ENCODE assay signal across 10 cellular contexts in genomic region chr22:26636296-26636695, GRCh38. TPM values are rescaled to one million over a fixed set of nuclear protein-coding genes. Genes with fewer than 3 reads are reported as not detected.
"Had no signal": no experiment of that assay in that cellular context is flagged by ENCODE, and none has a peak within 500 bp of the region (broad histone marks: within the 10 kb centered on the region; RNA-seq: fewer than 3 reads in every experiment).

No MANE protein-coding gene starts in this region.

- H3K4me3 Mint-ChIP-seq: GM23338, IgD-negative memory B cell had no signal

- ATAC-seq: GM23338, HCT116, HepG2 had no signal

- H3K36me3 ChIP-seq: HAP-1 had no signal

- H3K4me3 ChIP-seq: GM23338, HAP-1 had no signal

- DNase-seq: H7, KG1 had no signal

- H3K27ac ChIP-seq: HL-60 had no signal

- FAIRE-seq: HepG2 had no signal

- H3K9me3 ChIP-seq: HAP-1 had no signal

- H3K4me1 Mint-ChIP-seq: IgD-negative memory B cell had no signal

- H3K9me3 Mint-ChIP-seq: GM23338, IgD-negative memory B cell had no signal

- H3K4me1 ChIP-seq: HAP-1 had no signal

- H3K4me2 ChIP-seq: GM23338 had no signal

- H2AFZ ChIP-seq: GM23338 had no signal

- H3K27ac Mint-ChIP-seq: GM23338, IgD-negative memory B cell had no signal

RNA-seq across cellular contexts. Expression of gene CRYBA4, which starts 14.5 kb away (rescaled TPM):
- total RNA-seq: GM23338, H4, H7, HepG2, HT1080 had no signal
- polyA plus RNA-seq: HepG2, IgD-negative memory B cell had no signal

RNA-seq across cellular contexts. Expression of gene CRYBB1, which starts 18.5 kb away (rescaled TPM):
- total RNA-seq: H4, HepG2, HT1080 had no signal
- polyA plus RNA-seq: HepG2 had no signal

RNA-seq across cellular contexts. Expression of gene MIAT, which starts 21.1 kb away (rescaled TPM):
- polyA plus RNA-seq: HepG2 had no signal
